Comparison of ENCODE assay signal across 8 cellular contexts in genomic region chr2:90069290-90069894, GRCh38.
A peak's percentile ranks its signal among the peaks of the same experiment; 100 is the strongest.
DNase-seq lines count a peak whose midpoint lies in the region; ATAC-seq and TF ChIP-seq lines count a peak whose summit lies in the region.

No MANE protein-coding gene starts in this region.

- WGBS in body of pancreas, 2 donors, result 27 to 92% methylated on average over 3 to 13 of the region's 13 CpGs

- H3K4me1 ChIP-seq in DOHH2 (ENCODE audit: control insufficient read depth, low read length) (peaks cover 26% of the 10 kb centered on the region), body of pancreas (no peaks in the 10 kb centered on the region)

- peak overlapping the region; percentile 23 for H3K4me2 ChIP-seq in DOHH2 (ENCODE audit: low read length)

- H3K9me2 ChIP-seq in DOHH2 (replicated peaks; ENCODE audit: control insufficient read depth, low read length), result no peaks in the 10 kb centered on the region

- H4K20me1 ChIP-seq in DOHH2 (ENCODE audit: control insufficient read depth, insufficient read depth, low read depth, low read length), result no peaks in the 10 kb centered on the region

- no peak for TF ChIP-seq POLR2A in body of pancreas (IDR thresholded peaks at IDR 0.05)

- peak; percentile 98 for TF ChIP-seq CTCF in DOHH2 (IDR thresholded peaks at IDR 0.05; ENCODE audit: low read depth, low read length, poor library complexity, severe bottlenecking)
- peak in 6 of 7 experiments; percentile 7 to 48 (median 36) for TF ChIP-seq CTCF in body of pancreas (IDR thresholded peaks at IDR 0.05)

- no peaks in the 10 kb centered on the region for H3K9me3 ChIP-seq in DOHH2 (ENCODE audit: control insufficient read depth, insufficient read depth, low read length)
- H3K9me3 ChIP-seq in body of pancreas, result no peaks in the 10 kb centered on the region

- H3K4me3 ChIP-seq in DOHH2 (ENCODE audit: low read length) (no peak overlapping the region), body of pancreas (no peak overlapping the region)

- no peaks in the 10 kb centered on the region for H3F3A ChIP-seq in DOHH2 (ENCODE audit: control insufficient read depth, insufficient read depth)

- H3K36me3 ChIP-seq in DOHH2 (ENCODE audit: control insufficient read depth, low read length) (no peaks in the 10 kb centered on the region), body of pancreas (replicated peaks in 1 of 2; ENCODE audit: insufficient read depth in 1 of 2, low read depth in 2 of 2) (no peaks in the 10 kb centered on the region)

- H3K27ac ChIP-seq in DOHH2 (ENCODE audit: low read depth, low read length) (no peak overlapping the region), body of pancreas (no peak overlapping the region)

- H3K4me1 Mint-ChIP-seq in naive B cell, result no peaks in the 10 kb centered on the region

- no peaks in the 10 kb centered on the region for H3K79me2 ChIP-seq in DOHH2 (ENCODE audit: control insufficient read depth, low read length)

- H3K36me3 Mint-ChIP-seq in naive B cell, result no peaks in the 10 kb centered on the region

- DNase-seq in KG1 (lab: John Stamatoyannopoulos, UW) (peak; percentile 28), body of pancreas (peak in 3 of 4 donors; percentile 11 to 53 (median 21)), naive B cell (no peak)
- DNase-seq in activated CD4-positive, CD25-positive, alpha-beta regulatory T cell treated with anti-CD3 and anti-CD28 coated beads, Interleukin-2, amount 50 U/mL, for 72 hours, result no peak

- H3K27me3 ChIP-seq in DOHH2 (ENCODE audit: control insufficient read depth, low read length) (peaks cover 6% of the 10 kb centered on the region), body of pancreas (no peaks in the 10 kb centered on the region)

- peaks cover 11 to 30% (median 25%) of the 10 kb centered on the region in 3 donors for H3K27me3 Mint-ChIP-seq in naive B cell

- intact Hi-C loops in body of pancreas (cut with DNase I), result no loop called here

- H3K4me3 Mint-ChIP-seq in naive B cell, result no peak overlapping the region

- H3K9me3 Mint-ChIP-seq in naive B cell, result peaks cover 0 to 1% (median 0%) of the 10 kb centered on the region in 7 donors

- no peak overlapping the region for H3K27ac Mint-ChIP-seq in naive B cell

- ATAC-seq in GM19328 (IDR thresholded peaks at IDR 0.05; ENCODE audit: unreplicated experiment) (peak; percentile 51), body of pancreas (no peak), naive B cell (ENCODE audit: low read depth in 2 of 2) (peak; percentile 41 to 51), GM21576 (IDR thresholded peaks at IDR 0.05; ENCODE audit: unreplicated experiment) (no peak), GM18520 (IDR thresholded peaks at IDR 0.05; ENCODE audit: unreplicated experiment) (no peak)

Comparison
In these comparisons a context has a peak if more than half of its experiments do, and no peak if none do; other contexts are left out.
1. ATAC-seq: peak in GM19328 (single experiment) and naive B cell (2 of 2); none in body of pancreas (single experiment), GM21576 (single experiment) and GM18520 (single experiment).
2. DNase-seq: peak in KG1 (single experiment) and body of pancreas (3 of 4); none in naive B cell (single experiment) and activated CD4-positive, CD25-positive, alpha-beta regulatory T cell treated with anti-CD3 and anti-CD28 coated beads, Interleukin-2, amount 50 U/mL, for 72 hours (single experiment).